ENCODE assay signal across 31 cellular contexts in the genomic region with DNA sequence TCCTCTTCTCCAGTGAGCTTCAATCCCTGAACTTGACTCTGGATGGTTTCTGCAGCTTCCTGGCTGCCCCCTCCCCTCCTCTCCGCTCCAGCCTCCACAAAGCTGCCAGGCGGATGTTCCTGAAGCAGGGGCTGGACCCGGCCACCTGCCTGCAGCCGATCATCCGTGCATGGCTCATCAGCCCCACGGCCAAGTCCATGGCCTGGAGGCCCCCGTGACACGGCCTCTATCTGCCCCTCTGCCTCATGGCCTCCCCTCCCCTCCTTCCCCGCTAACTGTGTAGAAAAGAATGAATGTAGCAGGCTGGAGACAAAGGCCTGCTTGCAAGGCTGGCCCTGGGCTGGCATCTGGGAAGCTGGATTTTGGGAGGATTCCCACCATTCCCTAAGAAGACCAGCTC. TPM values are rescaled to one million over a fixed set of nuclear protein-coding genes. Genes with fewer than 3 reads are reported as not detected.
A peak's percentile ranks its signal among the peaks of the same experiment; 100 is the strongest.
DNase-seq lines count a peak whose midpoint lies in the region; ATAC-seq and TF ChIP-seq lines count a peak whose summit lies in the region.
"Had no signal": no experiment of that assay in that cellular context is flagged by ENCODE, and none has a peak within 500 bp of the region (broad histone marks: within the 10 kb centered on the region; RNA-seq: fewer than 3 reads in every experiment).

No MANE protein-coding gene starts in this region.

- no peaks in the 10 kb centered on the region for H3K9me3 ChIP-seq in WERI-Rb-1 (ENCODE audit: severe bottlenecking)
- H3K9me3 ChIP-seq: SJSA1, upper lobe of left lung had no signal

- H3K4me1 ChIP-seq in foreskin keratinocyte, result no peaks in the 10 kb centered on the region

- H3K27ac ChIP-seq in WERI-Rb-1 (peak overlapping the region; percentile 84), temporal lobe (ENCODE audit: low read depth, low read length) (peak overlapping the region; percentile 94), foreskin keratinocyte (no peak overlapping the region)
- H3K27ac ChIP-seq: coronary artery, SJSA1, upper lobe of left lung had no signal

- no peak for ATAC-seq in Right ventricle myocardium inferior
- ATAC-seq in left ventricle myocardium superior, result no peak
- ATAC-seq in GM21381 (IDR thresholded peaks at IDR 0.05; ENCODE audit: unreplicated experiment), result no peak
- ATAC-seq in foreskin keratinocyte, result no peak
- ATAC-seq: activated T-helper 17 cell treated with anti-CD3 and anti-CD28 coated beads, Interleukin-2, amount 50 U/mL, for 72 hours; effector memory CD8-positive, alpha-beta T cell; esophagus mucosa; HCT116; left lobe of liver; Panc1; T-helper 17 cell had no signal

- TF ChIP-seq CTCF in WERI-Rb-1 (IDR thresholded peaks at IDR 0.05; ENCODE audit: low read depth, low read length), result no peak
- no peak for TF ChIP-seq CTCF in foreskin keratinocyte (conservative IDR thresholded peaks at IDR 0.05)

- intact Hi-C loops in Right ventricle myocardium inferior (cut with DNase I), result no loop called here
- intact Hi-C loops in left ventricle myocardium superior (cut with micrococcal nuclease), result no loop called here

- no peak overlapping the region; the same call in 1 of the 2 replicates for H3K4me3 ChIP-seq in WERI-Rb-1 (ENCODE audit: low read depth, low read length)
- H3K4me3 ChIP-seq: coronary artery, SJSA1, smooth muscle cell, upper lobe of left lung had no signal

- no peaks in the 10 kb centered on the region for H3K27me3 ChIP-seq in WERI-Rb-1 (ENCODE audit: insufficient read depth, low read depth, severe bottlenecking)
- H3K27me3 ChIP-seq in foreskin keratinocyte, result no peaks in the 10 kb centered on the region
- H3K27me3 ChIP-seq: SJSA1 had no signal

- no peaks in the 10 kb centered on the region for H3K36me3 ChIP-seq in WERI-Rb-1
- H3K36me3 ChIP-seq: SJSA1, upper lobe of left lung had no signal

- peak; percentile 33 for DNase-seq in Right ventricle myocardium inferior (ENCODE audit: missing footprints)
- DNase-seq in left ventricle myocardium superior, result no peak
- DNase-seq in WERI-Rb-1, result peak; percentile 86
- peak; percentile 17 for DNase-seq in midbrain (lab: John Stamatoyannopoulos, UW)
- no peak for DNase-seq in activated CD4-positive, CD25-positive, alpha-beta regulatory T cell treated with anti-CD3 and anti-CD28 coated beads, Interleukin-2, amount 50 U/mL, for 72 hours
- no peak for DNase-seq in foreskin keratinocyte
- DNase-seq: activated CD4-positive, alpha-beta memory T cell treated with anti-CD3 and anti-CD28 coated beads, Interleukin-2, amount 10 ng/mL, durations not matched to agents 7 days and 5 days; activated CD4-positive, alpha-beta T cell treated with anti-CD3 and anti-CD28 coated beads for 1 hour; activated CD8-positive, alpha-beta memory T cell treated with anti-CD3 and anti-CD28 coated beads, Interleukin-2, amount 50 U/mL, for 48 hours; DND-41; effector memory CD8-positive, alpha-beta T cell; foreskin fibroblast; immature natural killer cell; mesendoderm; NCI-H1092; NCI-H2029; NCI-H446 treated with DMSO at 0.1 percent for 48 hours; occipital lobe; stimulated activated CD4-positive, alpha-beta T cell treated with anti-CD3 and anti-CD28 coated beads, Interleukin-2, amount 100 ng/mL, for 24 hours; T-helper 17 cell; upper lobe of left lung had no signal

RNA-seq across cellular contexts. Expression of a gene that starts 6.8 kb away (rescaled TPM):
- total RNA-seq in Right ventricle myocardium inferior (126 TPM), left ventricle myocardium superior (109 TPM), temporal lobe (77.9 TPM), foreskin keratinocyte (47.7 and 48.4 TPM in 2 replicates)
- polyA plus RNA-seq in foreskin keratinocyte, result 29.9 and 33.0 TPM in 2 replicates

RNA-seq across cellular contexts. Expression of a gene that starts 31.3 kb away (rescaled TPM):
- total RNA-seq in Right ventricle myocardium inferior (10.0 TPM), left ventricle myocardium superior (11.6 TPM), temporal lobe (17.7 TPM), foreskin keratinocyte (14.0 and 16.3 TPM in 2 replicates)
- polyA plus RNA-seq in foreskin keratinocyte, result 16.7 and 18.8 TPM in 2 replicates

RNA-seq across cellular contexts. Expression of a gene that starts 56.9 kb away (rescaled TPM):
- total RNA-seq in Right ventricle myocardium inferior, result 26.8 TPM
- 36.5 TPM for total RNA-seq in left ventricle myocardium superior
- 28.5 TPM for total RNA-seq in temporal lobe
- 27.5 and 33.2 TPM in 2 replicates for total RNA-seq in foreskin keratinocyte
- polyA plus RNA-seq in foreskin keratinocyte, result 13.1 and 13.5 TPM in 2 replicates

Comparison
In these comparisons a context has a peak if more than half of its experiments do, and no peak if none do; other contexts are left out.
1. DNase-seq: peak in Right ventricle myocardium inferior (single experiment), WERI-Rb-1 (single experiment) and midbrain (single experiment); none in left ventricle myocardium superior (single experiment), activated CD4-positive, CD25-positive, alpha-beta regulatory T cell treated with anti-CD3 and anti-CD28 coated beads, Interleukin-2, amount 50 U/mL, for 72 hours (single experiment) and foreskin keratinocyte (0 of 2).